ENCODE assay signal across 13 cellular contexts in genomic region chr3:197500812-197501211, GRCh38. TPM values are rescaled to one million over a fixed set of nuclear protein-coding genes. Genes with fewer than 3 reads are reported as not detected.
"Had no signal": no experiment of that assay in that cellular context is flagged by ENCODE, and none has a peak within 500 bp of the region (broad histone marks: within the 10 kb centered on the region; RNA-seq: fewer than 3 reads in every experiment).

No MANE protein-coding gene starts in this region.

- H3K27ac Mint-ChIP-seq: activated naive CD4-positive, alpha-beta T cell treated with anti-CD3 and anti-CD28 coated beads, Interleukin-2, amount 50 U/mL, for 24 hours; natural killer cell had no signal

- H3K36me3 Mint-ChIP-seq: activated naive CD4-positive, alpha-beta T cell treated with anti-CD3 and anti-CD28 coated beads, Interleukin-2, amount 50 U/mL, for 24 hours; natural killer cell had no signal

- H3K27me3 Mint-ChIP-seq: activated naive CD4-positive, alpha-beta T cell treated with anti-CD3 and anti-CD28 coated beads, Interleukin-2, amount 50 U/mL, for 24 hours had no signal

- H3K9me3 ChIP-seq: ascending aorta, breast epithelium, tibial artery had no signal

- H3K27ac ChIP-seq: ascending aorta, breast epithelium, hepatocyte, tibial artery had no signal

- DNase-seq: activated CD4-positive, alpha-beta T cell treated with anti-CD3 and anti-CD28 coated beads, Interleukin-2, amount 50 U/mL, for 48 hours; activated gamma-delta T cell; effector CD4-positive, alpha-beta T cell; left cardiac atrium; natural killer cell; retina; stimulated activated CD8-positive, alpha-beta memory T cell treated with anti-CD3 and anti-CD28 coated beads, Interleukin-4, amount 100 ng/mL, for 48 hours; stimulated activated naive CD4-positive, alpha-beta T cell; tibial artery had no signal

- H3K4me1 Mint-ChIP-seq: activated naive CD4-positive, alpha-beta T cell treated with anti-CD3 and anti-CD28 coated beads, Interleukin-2, amount 50 U/mL, for 24 hours; natural killer cell had no signal

- H2AFZ ChIP-seq: hepatocyte had no signal

- H3K4me1 ChIP-seq: breast epithelium had no signal

- H3K79me2 ChIP-seq: hepatocyte had no signal

- H3K27me3 ChIP-seq: ascending aorta, breast epithelium, hepatocyte had no signal

- H3K9me3 Mint-ChIP-seq: activated naive CD4-positive, alpha-beta T cell treated with anti-CD3 and anti-CD28 coated beads, Interleukin-2, amount 50 U/mL, for 24 hours; natural killer cell had no signal

- H3K4me3 ChIP-seq: ascending aorta, breast epithelium, hepatocyte, tibial artery had no signal

- H3K4me2 ChIP-seq: hepatocyte had no signal

- H3K4me3 Mint-ChIP-seq: activated naive CD4-positive, alpha-beta T cell treated with anti-CD3 and anti-CD28 coated beads, Interleukin-2, amount 50 U/mL, for 24 hours; natural killer cell had no signal

- ATAC-seq: natural killer cell had no signal

- H3K36me3 ChIP-seq: ascending aorta, breast epithelium, tibial artery had no signal

RNA-seq across cellular contexts. Expression of gene BDH1, which starts 55.0 kb away (rescaled TPM):
- total RNA-seq: ascending aorta had no signal
